ENCODE assay signal across 1 cellular context in genomic region chr21:28834335-28835238, GRCh38.
TF ChIP-seq lines count a peak whose summit lies in the region.

No MANE protein-coding gene starts in this region.

TF ChIP-seq in WTC11, 78 proteins besides CTCF, POLR2A, EP300 and RAD21 (continued from another document):
- no peak for TF ChIP-seq ATF2 (CRISPR knock-in tag; IDR thresholded peaks at IDR 0.05; ENCODE audit: borderline replicate concordance, low read depth)
- TF ChIP-seq JAZF1 (CRISPR knock-in tag; IDR thresholded peaks at IDR 0.05), result no peak
- no peak for TF ChIP-seq GABPB1 (CRISPR knock-in tag; IDR thresholded peaks at IDR 0.05)
- no peak for TF ChIP-seq JUN (CRISPR knock-in tag; IDR thresholded peaks at IDR 0.05)
- no peak for TF ChIP-seq SOX15 (CRISPR knock-in tag; IDR thresholded peaks at IDR 0.05)
- TF ChIP-seq CREB1 (CRISPR knock-in tag; IDR thresholded peaks at IDR 0.05), result no peak
- TF ChIP-seq SMAD4 (CRISPR knock-in tag; IDR thresholded peaks at IDR 0.05), result no peak
- TF ChIP-seq, protein P1, sequence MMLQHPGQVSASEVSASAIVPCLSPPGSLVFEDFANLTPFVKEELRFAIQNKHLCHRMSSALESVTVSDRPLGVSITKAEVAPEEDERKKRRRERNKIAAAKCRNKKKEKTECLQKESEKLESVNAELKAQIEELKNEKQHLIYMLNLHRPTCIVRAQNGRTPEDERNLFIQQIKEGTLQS (CRISPR knock-in tag; conservative IDR thresholded peaks at IDR 0.05), result no peak
- TF ChIP-seq, protein P2, sequence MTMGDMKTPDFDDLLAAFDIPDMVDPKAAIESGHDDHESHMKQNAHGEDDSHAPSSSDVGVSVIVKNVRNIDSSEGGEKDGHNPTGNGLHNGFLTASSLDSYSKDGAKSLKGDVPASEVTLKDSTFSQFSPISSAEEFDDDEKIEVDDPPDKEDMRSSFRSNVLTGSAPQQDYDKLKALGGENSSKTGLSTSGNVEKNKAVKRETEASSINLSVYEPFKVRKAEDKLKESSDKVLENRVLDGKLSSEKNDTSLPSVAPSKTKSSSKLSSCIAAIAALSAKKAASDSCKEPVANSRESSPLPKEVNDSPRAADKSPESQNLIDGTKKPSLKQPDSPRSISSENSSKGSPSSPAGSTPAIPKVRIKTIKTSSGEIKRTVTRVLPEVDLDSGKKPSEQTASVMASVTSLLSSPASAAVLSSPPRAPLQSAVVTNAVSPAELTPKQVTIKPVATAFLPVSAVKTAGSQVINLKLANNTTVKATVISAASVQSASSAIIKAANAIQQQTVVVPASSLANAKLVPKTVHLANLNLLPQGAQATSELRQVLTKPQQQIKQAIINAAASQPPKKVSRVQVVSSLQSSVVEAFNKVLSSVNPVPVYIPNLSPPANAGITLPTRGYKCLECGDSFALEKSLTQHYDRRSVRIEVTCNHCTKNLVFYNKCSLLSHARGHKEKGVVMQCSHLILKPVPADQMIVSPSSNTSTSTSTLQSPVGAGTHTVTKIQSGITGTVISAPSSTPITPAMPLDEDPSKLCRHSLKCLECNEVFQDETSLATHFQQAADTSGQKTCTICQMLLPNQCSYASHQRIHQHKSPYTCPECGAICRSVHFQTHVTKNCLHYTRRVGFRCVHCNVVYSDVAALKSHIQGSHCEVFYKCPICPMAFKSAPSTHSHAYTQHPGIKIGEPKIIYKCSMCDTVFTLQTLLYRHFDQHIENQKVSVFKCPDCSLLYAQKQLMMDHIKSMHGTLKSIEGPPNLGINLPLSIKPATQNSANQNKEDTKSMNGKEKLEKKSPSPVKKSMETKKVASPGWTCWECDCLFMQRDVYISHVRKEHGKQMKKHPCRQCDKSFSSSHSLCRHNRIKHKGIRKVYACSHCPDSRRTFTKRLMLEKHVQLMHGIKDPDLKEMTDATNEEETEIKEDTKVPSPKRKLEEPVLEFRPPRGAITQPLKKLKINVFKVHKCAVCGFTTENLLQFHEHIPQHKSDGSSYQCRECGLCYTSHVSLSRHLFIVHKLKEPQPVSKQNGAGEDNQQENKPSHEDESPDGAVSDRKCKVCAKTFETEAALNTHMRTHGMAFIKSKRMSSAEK (CRISPR knock-in tag; IDR thresholded peaks at IDR 0.05; ENCODE audit: borderline replicate concordance), result no peak
- no peak for TF ChIP-seq ZNF416 (CRISPR knock-in tag; IDR thresholded peaks at IDR 0.05)
- no peak for TF ChIP-seq MXD4 (CRISPR knock-in tag; IDR thresholded peaks at IDR 0.05; ENCODE audit: borderline replicate concordance)
- TF ChIP-seq, protein P3, sequence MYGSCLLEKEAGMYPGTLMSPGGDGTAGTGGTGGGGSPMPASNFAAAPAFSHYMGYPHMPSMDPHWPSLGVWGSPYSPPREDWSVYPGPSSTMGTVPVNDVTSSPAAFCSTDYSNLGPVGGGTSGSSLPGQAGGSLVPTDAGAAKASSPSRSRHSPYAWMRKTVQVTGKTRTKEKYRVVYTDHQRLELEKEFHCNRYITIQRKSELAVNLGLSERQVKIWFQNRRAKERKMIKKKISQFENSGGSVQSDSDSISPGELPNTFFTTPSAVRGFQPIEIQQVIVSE (CRISPR knock-in tag; IDR thresholded peaks at IDR 0.05; ENCODE audit: borderline replicate concordance), result no peak
